19 cellular contexts compared by ENCODE assay signal in genomic region chr13:112781287-112781686, GRCh38.
A peak's percentile ranks its signal among the peaks of the same experiment; 100 is the strongest.
DNase-seq lines count a peak whose midpoint lies in the region; ATAC-seq lines count a peak whose summit lies in the region.
"Had no signal": no experiment of that assay in that cellular context is flagged by ENCODE, and none has a peak within 500 bp of the region (broad histone marks: within the 10 kb centered on the region; RNA-seq: fewer than 3 reads in every experiment).

No MANE protein-coding gene starts in this region.

- no peak overlapping the region for H3K4me3 ChIP-seq in NT2/D1 (ENCODE audit: insufficient read length, low read depth)
- H3K4me3 ChIP-seq in stomach smooth muscle (ENCODE audit: low read length in 2 of 2) = no peak overlapping the region
- H3K4me3 ChIP-seq: coronary artery, transverse colon had no signal

- H3K9ac ChIP-seq in NT2/D1 (ENCODE audit: insufficient read length, low read depth) = peak overlapping the region; percentile 10
- H3K9ac ChIP-seq in stomach smooth muscle (ENCODE audit: low read length in 2 of 2) = no peak overlapping the region

- no peaks in the 10 kb centered on the region; the same call in 1 of the 2 replicates for H3K9me3 ChIP-seq in NT2/D1 (ENCODE audit: insufficient read depth, low read length)
- H3K9me3 ChIP-seq in stomach smooth muscle (ENCODE audit: control insufficient read depth in 2 of 2, low read length in 2 of 2) = no peaks in the 10 kb centered on the region
- H3K9me3 ChIP-seq: transverse colon had no signal

- H3K4me1 ChIP-seq in NT2/D1 (ENCODE audit: insufficient read depth, insufficient read length) (peaks cover 8% of the 10 kb centered on the region), stomach smooth muscle (ENCODE audit: control insufficient read depth, insufficient read depth, low read length) (peaks cover 29% of the 10 kb centered on the region)

- H3K27me3 ChIP-seq in NT2/D1 (ENCODE audit: insufficient read depth, insufficient read length) = no peaks in the 10 kb centered on the region
- no peaks in the 10 kb centered on the region for H3K27me3 ChIP-seq in stomach smooth muscle (ENCODE audit: control insufficient read depth in 1 of 2, insufficient read depth in 2 of 2, low read length in 2 of 2)
- H3K27me3 ChIP-seq: transverse colon had no signal

- H3K36me3 ChIP-seq in NT2/D1 (ENCODE audit: insufficient read depth, insufficient read length, low read length) (peaks cover 8% of the 10 kb centered on the region), stomach smooth muscle (ENCODE audit: control insufficient read depth in 2 of 2, insufficient read depth in 2 of 2, low read length in 2 of 2) (peaks cover 3 to 4% of the 10 kb centered on the region in 2 donors)
- H3K36me3 ChIP-seq: transverse colon had no signal

- peak; percentile 28 for DNase-seq in activated CD8-positive, alpha-beta memory T cell treated with anti-CD3 and anti-CD28 coated beads, Interleukin-2, amount 50 U/mL, for 48 hours
- no peak for DNase-seq in activated CD8-positive, alpha-beta memory T cell treated with anti-CD3 and anti-CD28 coated beads for 24 hours
- DNase-seq in NT2/D1 (ENCODE audit: low read depth, low spot score) (no peak), left lobe of liver (ENCODE audit: low spot score) (peak; percentile 37), NCI-H774 (lab: John Stamatoyannopoulos, UW) (no peak), DMS 273 (lab: John Stamatoyannopoulos, UW; ENCODE audit: unreplicated experiment) (no peak)
- DNase-seq in activated CD4-positive, CD25-positive, alpha-beta regulatory T cell (lab: John Stamatoyannopoulos, UW) = no peak
- DNase-seq: activated CD4-positive, alpha-beta T cell treated with anti-CD3 and anti-CD28 coated beads for 48 hours; activated CD8-positive, alpha-beta memory T cell treated with anti-CD3 and anti-CD28 coated beads, Interleukin-2, amount 10 ng/mL, durations not matched to agents 7 days and 5 days; DND-41; left colon; NCI-H2081 treated with DMSO at 0.1 percent for 48 hours; stimulated activated CD4-positive, alpha-beta T cell treated with anti-CD3 and anti-CD28 coated beads, Interleukin-4, amount 100 ng/mL, for 24 hours; stimulated activated naive CD4-positive, alpha-beta T cell treated with Interleukin-2 at 50 U/mL for 16 hours; transverse colon had no signal

- H3K27ac ChIP-seq in stomach smooth muscle (ENCODE audit: low read length) = peak overlapping the region; percentile 58
- H3K27ac ChIP-seq: coronary artery, HL-60, transverse colon had no signal

- no peak for ATAC-seq in left lobe of liver
- ATAC-seq: activated CD8-positive, alpha-beta memory T cell treated with anti-CD3 and anti-CD28 coated beads, Interleukin-2, amount 10 ng/mL, durations not matched to agents 7 days and 5 days; left colon; Panc1 had no signal

Comparison
In these comparisons a context has a peak if more than half of its experiments do, and no peak if none do; other contexts are left out.
1. DNase-seq: peak in activated CD8-positive, alpha-beta memory T cell treated with anti-CD3 and anti-CD28 coated beads, Interleukin-2, amount 50 U/mL, for 48 hours (single experiment) and left lobe of liver (single experiment); none in activated CD8-positive, alpha-beta memory T cell treated with anti-CD3 and anti-CD28 coated beads for 24 hours (single experiment), NT2/D1 (single experiment), NCI-H774 (single experiment), activated CD4-positive, CD25-positive, alpha-beta regulatory T cell (0 of 4) and DMS 273 (single experiment).